Comparison of ENCODE assay signal across 9 cellular contexts in the genomic region with DNA sequence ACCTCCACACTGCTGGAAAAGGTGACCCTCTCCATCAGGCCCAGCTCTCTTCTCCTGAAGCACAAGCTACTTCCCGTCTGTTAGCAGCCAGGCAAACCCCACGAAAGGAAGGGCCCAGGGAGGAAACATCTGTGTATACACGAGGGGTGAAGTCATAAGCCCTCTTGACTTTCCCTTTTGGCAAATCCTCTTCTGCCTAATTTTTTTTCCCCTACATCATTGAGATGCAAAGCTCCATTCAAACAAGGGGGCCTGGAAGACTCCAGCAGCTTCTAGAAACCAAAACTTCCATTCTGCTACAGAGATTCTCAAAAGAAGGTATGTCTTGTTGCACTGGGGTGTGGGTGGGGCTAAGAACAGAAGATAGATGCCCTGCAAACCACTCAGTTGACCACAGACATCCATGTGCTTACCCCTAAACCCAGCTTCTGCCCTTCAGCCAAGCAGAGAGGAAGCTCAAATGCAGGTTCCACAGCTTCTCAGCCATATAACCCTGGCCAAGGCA.
A peak's percentile ranks its signal among the peaks of the same experiment; 100 is the strongest.
DNase-seq lines count a peak whose midpoint lies in the region; ATAC-seq and TF ChIP-seq lines count a peak whose summit lies in the region.
"Had no signal": no experiment of that assay in that cellular context is flagged by ENCODE, and none has a peak within 500 bp of the region (broad histone marks: within the 10 kb centered on the region; RNA-seq: fewer than 3 reads in every experiment).

No MANE protein-coding gene starts in this region.

- H3K4me1 ChIP-seq in transverse colon: peaks cover 0 to 8% (median 0%) of the 10 kb centered on the region in 4 donors

- ATAC-seq in GM19438 (IDR thresholded peaks at IDR 0.05; ENCODE audit: low read depth, unreplicated experiment) (peak; percentile 43), HG03565 (IDR thresholded peaks at IDR 0.05; ENCODE audit: unreplicated experiment) (peak; percentile 29)

- WGBS in transverse colon (ENCODE audit: low coverage in 1 of 2), 2 donors: 52% methylated on average over 3 of the region's 3 CpGs; no CpG with 5 or more reads in 1 of the 2 donors

- H3K27me3 ChIP-seq in transverse colon: no peaks in the 10 kb centered on the region

- peak overlapping the region; percentile 60 to 65 (median 62) for H3K27ac ChIP-seq in transverse colon
- H3K27ac ChIP-seq: VCaP had no signal

- no peaks in the 10 kb centered on the region for H3K9me3 ChIP-seq in transverse colon

- TF ChIP-seq CTCF in fibroblast of mammary gland (conservative IDR thresholded peaks at IDR 0.05; ENCODE audit: control insufficient read depth, insufficient read depth, low read depth, low read length) (no peak), transverse colon (IDR thresholded peaks at IDR 0.05) (no peak)

- intact Hi-C loops in transverse colon (cut with DNase I; ENCODE audit: low total_unique reads): no loop called here

- in situ Hi-C loops in transverse colon (cut with MboI; ENCODE audit: low pct_ligation_motif_present in 1 of 4, low pct_unique_long_range_greater_than_20kb in 1 of 4, low sequenced_read_pairs in 3 of 4): no loop called here

- H3K36me3 ChIP-seq in transverse colon: no peaks in the 10 kb centered on the region

- DNase-seq in fibroblast of mammary gland (ENCODE audit: low read depth): peak; percentile 55
- DNase-seq in transverse colon: no peak
- no peak for DNase-seq in NCI-H1694 (lab: John Stamatoyannopoulos, UW)
- no peak for DNase-seq in DMS153 treated with DMSO at 0.1 percent for 48 hours (lab: John Stamatoyannopoulos, UW; ENCODE audit: unreplicated experiment)
- no peak for DNase-seq in cortex of kidney (lab: John Stamatoyannopoulos, UW)
- DNase-seq: stimulated activated CD4-positive, alpha-beta T cell treated with anti-CD3 and anti-CD28 coated beads, Interleukin-4, amount 100 ng/mL, for 4 hours had no signal

- H3K4me3 ChIP-seq in fibroblast of mammary gland (ENCODE audit: control insufficient read depth, low read depth, low read length) (no peak overlapping the region), transverse colon (no peak overlapping the region)

- no peak for TF ChIP-seq POLR2A in transverse colon (IDR thresholded peaks at IDR 0.05)

- no peak for TF ChIP-seq EP300 in transverse colon (IDR thresholded peaks at IDR 0.05; ENCODE audit: low read depth)
